24 cellular contexts compared by ENCODE assay signal in genomic region chr6:37587776-37588744, GRCh38.
DNase-seq lines count a peak whose midpoint lies in the region; ATAC-seq and TF ChIP-seq lines count a peak whose summit lies in the region.
"Had no signal": no experiment of that assay in that cellular context is flagged by ENCODE, and none has a peak within 500 bp of the region (broad histone marks: within the 10 kb centered on the region; RNA-seq: fewer than 3 reads in every experiment).

No MANE protein-coding gene starts in this region.

- TF ChIP-seq CTCF in endothelial cell (IDR thresholded peaks at IDR 0.05; ENCODE audit: unreplicated experiment) (no peak), omental fat pad (IDR thresholded peaks at IDR 0.05) (no peak)

- H3K9me3 ChIP-seq in HUES48 (ENCODE audit: control insufficient read depth, insufficient read depth, low read length) = no peaks in the 10 kb centered on the region
- H3K9me3 ChIP-seq: Caco-2, lower lobe of right lung, MG63, mucosa of descending colon, testis had no signal

- no peaks in the 10 kb centered on the region for H3K9me3 Mint-ChIP-seq in endothelial cell (ENCODE audit: unreplicated experiment)
- H3K9me3 Mint-ChIP-seq: activated naive CD8-positive, alpha-beta T cell treated with anti-CD3 and anti-CD28 coated beads, Interleukin-2, amount 10 ng/mL, durations not matched to agents 7 days and 5 days; activated T-helper 17 cell treated with anti-CD3 and anti-CD28 coated beads, Interleukin-2, amount 50 U/mL, for 72 hours; nephron progenitor cell; stimulated activated naive B cell treated with anti-CD40 and anti-IgM and Interleukin-4, amounts not matched to agents 10 μg/mL and 1 μg/mL and 100 μg/mL, for 72 hours had no signal

- no peaks in the 10 kb centered on the region for H3K36me3 ChIP-seq in HUES48 (ENCODE audit: control insufficient read depth, insufficient read depth, low read length)
- H3K36me3 ChIP-seq: lower lobe of right lung, MG63 had no signal

- peak overlapping the region; percentile 61 for H3K27ac ChIP-seq in HUES48 (ENCODE audit: low read depth, low read length)
- H3K27ac ChIP-seq: foreskin keratinocyte, hepatocyte, lower lobe of right lung, SK-N-MC, testis had no signal

- H3K27ac Mint-ChIP-seq in endothelial cell (ENCODE audit: unreplicated experiment) = no peak overlapping the region
- H3K27ac Mint-ChIP-seq: activated naive CD8-positive, alpha-beta T cell treated with anti-CD3 and anti-CD28 coated beads, Interleukin-2, amount 10 ng/mL, durations not matched to agents 7 days and 5 days; activated T-helper 17 cell treated with anti-CD3 and anti-CD28 coated beads, Interleukin-2, amount 50 U/mL, for 72 hours; nephron progenitor cell; stimulated activated naive B cell treated with anti-CD40 and anti-IgM and Interleukin-4, amounts not matched to agents 10 μg/mL and 1 μg/mL and 100 μg/mL, for 72 hours had no signal

- H3K4me3 Mint-ChIP-seq in endothelial cell (ENCODE audit: unreplicated experiment) = no peak overlapping the region
- H3K4me3 Mint-ChIP-seq: activated naive CD8-positive, alpha-beta T cell treated with anti-CD3 and anti-CD28 coated beads, Interleukin-2, amount 10 ng/mL, durations not matched to agents 7 days and 5 days; activated T-helper 17 cell treated with anti-CD3 and anti-CD28 coated beads, Interleukin-2, amount 50 U/mL, for 72 hours; nephron progenitor cell; stimulated activated naive B cell treated with anti-CD40 and anti-IgM and Interleukin-4, amounts not matched to agents 10 μg/mL and 1 μg/mL and 100 μg/mL, for 72 hours had no signal

- DNase-seq in NCI-H2227 (lab: John Stamatoyannopoulos, UW; ENCODE audit: unreplicated experiment) = peak; percentile 88
- peak; percentile 19 for DNase-seq in endothelial cell (ENCODE audit: low spot score)
- DNase-seq in putamen (ENCODE audit: low spot score) = peak; percentile 7
- no peak for DNase-seq in omental fat pad (ENCODE audit: low spot score)
- DNase-seq: activated naive CD8-positive, alpha-beta T cell treated with anti-CD3 and anti-CD28 coated beads, Interleukin-2, amount 10 ng/mL, durations not matched to agents 7 days and 5 days; AML-193; Caco-2; cerebellar nuclear complex; foreskin keratinocyte; lower lobe of right lung; MG63; mucosa of descending colon; NCI-H1930; nephron progenitor cell; stimulated activated naive B cell treated with anti-CD40 and anti-IgM and Interleukin-4, amounts not matched to agents 10 μg/mL and 1 μg/mL and 100 μg/mL, for 72 hours; T-helper 2 cell; testis had no signal

- no peaks in the 10 kb centered on the region for H3K27me3 Mint-ChIP-seq in endothelial cell (ENCODE audit: unreplicated experiment)
- H3K27me3 Mint-ChIP-seq: activated naive CD8-positive, alpha-beta T cell treated with anti-CD3 and anti-CD28 coated beads, Interleukin-2, amount 10 ng/mL, durations not matched to agents 7 days and 5 days; activated T-helper 17 cell treated with anti-CD3 and anti-CD28 coated beads, Interleukin-2, amount 50 U/mL, for 72 hours had no signal

- H3K36me3 Mint-ChIP-seq in endothelial cell (ENCODE audit: low read depth, unreplicated experiment) = no peaks in the 10 kb centered on the region
- H3K36me3 Mint-ChIP-seq: activated naive CD8-positive, alpha-beta T cell treated with anti-CD3 and anti-CD28 coated beads, Interleukin-2, amount 10 ng/mL, durations not matched to agents 7 days and 5 days; stimulated activated naive B cell treated with anti-CD40 and anti-IgM and Interleukin-4, amounts not matched to agents 10 μg/mL and 1 μg/mL and 100 μg/mL, for 72 hours had no signal

- no peak overlapping the region for H3K4me3 ChIP-seq in HUES48 (ENCODE audit: low read depth, low read length)
- H3K4me3 ChIP-seq: hepatocyte, lower lobe of right lung, MG63, mucosa of descending colon, SK-N-MC, smooth muscle cell, testis had no signal

- ATAC-seq in HG02885 (IDR thresholded peaks at IDR 0.05; ENCODE audit: poor library complexity, unreplicated experiment) = no peak
- no peak for ATAC-seq in HG03520 (IDR thresholded peaks at IDR 0.05; ENCODE audit: unreplicated experiment)
- no peak for ATAC-seq in omental fat pad (ENCODE audit: low FRiP score)
- ATAC-seq: activated T-helper 17 cell treated with anti-CD3 and anti-CD28 coated beads, Interleukin-2, amount 50 U/mL, for 72 hours; foreskin keratinocyte; lower lobe of right lung; mucosa of descending colon; stimulated activated naive B cell treated with anti-CD40 and anti-IgM and Interleukin-4, amounts not matched to agents 10 μg/mL and 1 μg/mL and 100 μg/mL, for 72 hours had no signal

- H3K4me1 ChIP-seq in HUES48 (ENCODE audit: control insufficient read depth, insufficient read depth, low read length) = peaks cover 12% of the 10 kb centered on the region
- H3K4me1 ChIP-seq: Caco-2, lower lobe of right lung, testis had no signal

- peaks cover 7% of the 10 kb centered on the region for H3K4me1 Mint-ChIP-seq in endothelial cell (ENCODE audit: unreplicated experiment)
- H3K4me1 Mint-ChIP-seq: activated naive CD8-positive, alpha-beta T cell treated with anti-CD3 and anti-CD28 coated beads, Interleukin-2, amount 10 ng/mL, durations not matched to agents 7 days and 5 days; activated T-helper 17 cell treated with anti-CD3 and anti-CD28 coated beads, Interleukin-2, amount 50 U/mL, for 72 hours had no signal

- H3K9ac ChIP-seq in HUES48 (ENCODE audit: low read depth, low read length) = no peak overlapping the region

- H3K27me3 ChIP-seq in HUES48 (ENCODE audit: control insufficient read depth, insufficient read depth, low read length) = no peaks in the 10 kb centered on the region
- H3K27me3 ChIP-seq: hepatocyte, MG63, testis had no signal
